11 cellular contexts compared by ENCODE assay signal in the genomic region with DNA sequence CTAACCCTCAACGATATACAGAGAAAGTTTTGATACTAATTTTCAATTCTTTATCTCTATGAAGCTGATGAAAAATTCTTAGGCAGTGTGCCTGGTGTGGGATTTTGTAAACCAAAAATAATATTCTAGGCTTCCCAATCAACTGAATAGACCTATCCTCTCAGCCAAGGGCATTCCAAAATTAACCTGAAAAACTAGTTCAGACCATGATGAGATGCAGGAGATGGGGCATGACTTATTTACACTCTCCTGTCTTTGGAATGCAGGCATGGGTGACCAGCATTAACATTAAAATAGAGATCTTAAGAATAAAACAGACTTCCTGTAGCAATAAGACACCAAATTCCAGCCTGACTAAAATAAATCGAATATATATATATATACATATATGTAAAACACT. TPM values are rescaled to one million over a fixed set of nuclear protein-coding genes. Genes with fewer than 3 reads are reported as not detected.
"Had no signal": no experiment of that assay in that cellular context is flagged by ENCODE, and none has a peak within 500 bp of the region (broad histone marks: within the 10 kb centered on the region; RNA-seq: fewer than 3 reads in every experiment).

No MANE protein-coding gene starts in this region.

- ATAC-seq: HCT116, HepG2 had no signal

- H3K9me3 ChIP-seq: HAP-1 had no signal

- H2AFZ ChIP-seq: GM23248 had no signal

- H3K27ac ChIP-seq: GM23248, HL-60 had no signal

- H3K4me3 ChIP-seq: GM23248, HAP-1 had no signal

- DNase-seq: GM23248, GOT3, H7, HFFc6 had no signal

- H3K36me3 ChIP-seq: HAP-1 had no signal

- H3K9ac ChIP-seq: GM23248 had no signal

RNA-seq across cellular contexts. Expression of a gene that starts 31.7 kb away (rescaled TPM):
- total RNA-seq: GM23248, H4, HepG2, HFFc6, HT1080 had no signal
- polyA plus RNA-seq: GM23248, HepG2, IgD-negative memory B cell had no signal
